Comparison of ENCODE assay signal across 1 cellular context in the genomic region with DNA sequence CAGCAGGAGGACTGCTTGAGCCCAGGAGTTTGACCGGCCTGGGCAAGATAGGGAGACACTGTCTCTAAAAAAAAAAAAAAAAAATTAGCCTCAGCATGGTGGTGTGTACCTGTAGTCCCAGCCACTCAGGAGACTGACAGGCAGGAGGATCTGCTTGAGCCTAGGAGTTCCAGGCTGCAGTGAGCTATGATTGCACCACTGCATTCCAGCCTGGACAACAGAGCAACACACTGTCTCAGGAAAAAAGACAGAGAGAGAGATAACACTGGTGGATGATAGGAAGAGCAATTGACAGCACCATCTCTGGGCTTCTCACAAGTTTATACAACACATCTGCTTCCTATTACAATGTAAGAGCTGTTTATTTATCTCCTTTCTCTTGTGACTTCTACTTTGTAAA.
TF ChIP-seq lines count a peak whose summit lies in the region.

No MANE protein-coding gene starts in this region.

TF ChIP-seq in IMR-90, 13 proteins besides CTCF, POLR2A, EP300 and RAD21:
- TF ChIP-seq RCOR1 (IDR thresholded peaks at IDR 0.05; ENCODE audit: insufficient replicate concordance, low read length) (no peak), SMC3 (IDR thresholded peaks at IDR 0.05; ENCODE audit: low read depth, low read length) (no peak), CEBPB (IDR thresholded peaks at IDR 0.05; ENCODE audit: low read depth, low read length) (peak; percentile 69)
TF ChIP-seq in IMR-90: peak in this region for 1.
